In the genomic region with DNA sequence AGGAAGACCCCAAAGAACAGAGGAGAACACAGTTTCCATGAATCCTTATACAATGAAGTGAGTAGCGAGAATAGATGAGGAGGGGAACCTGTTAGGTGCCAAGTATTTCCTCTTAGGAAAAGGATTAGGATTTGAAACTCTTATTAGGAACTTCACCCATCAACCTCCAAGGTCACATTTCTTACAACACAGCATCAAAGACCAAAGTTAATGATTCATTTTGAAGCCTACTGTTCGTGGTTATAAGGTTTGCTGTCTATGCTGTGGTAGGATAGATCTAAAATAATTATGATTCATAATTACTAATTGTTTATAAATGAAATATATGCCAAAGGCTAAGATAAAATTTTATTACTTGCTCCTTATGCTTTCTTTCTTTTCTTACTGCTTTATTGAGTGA, we compare ENCODE assay signal across 26 cellular contexts. TPM values are rescaled to one million over a fixed set of nuclear protein-coding genes. Genes with fewer than 3 reads are reported as not detected.
DNase-seq lines count a peak whose midpoint lies in the region; ATAC-seq, FAIRE-seq and TF ChIP-seq lines count a peak whose summit lies in the region.
"Had no signal": no experiment of that assay in that cellular context is flagged by ENCODE, and none has a peak within 500 bp of the region (broad histone marks: within the 10 kb centered on the region; RNA-seq: fewer than 3 reads in every experiment).

No MANE protein-coding gene starts in this region.

- ATAC-seq in pancreas = peak; percentile 39 to 68 (median 60)
- no peak for ATAC-seq in HG03045 (IDR thresholded peaks at IDR 0.05; ENCODE audit: unreplicated experiment)
- ATAC-seq: HCT116 had no signal

- H3K9me3 ChIP-seq in kidney (ENCODE audit: control insufficient read depth in 1 of 2, low read length in 2 of 2) (no peaks in the 10 kb centered on the region), pancreas (no peaks in the 10 kb centered on the region)
- H3K9me3 ChIP-seq: BLaER1 treated with 17β-estradiol and CSF1 and Interleukin-3, amounts not matched to agents 10 nM and 100 nM had no signal

- FAIRE-seq in kidney (lab: Jason Lieb, UNC) (peak; percentile 25), pancreas (lab: Jason Lieb, UNC) (no peak)
- FAIRE-seq: A204.1, D721Med, H1 had no signal

- H3K4me3 ChIP-seq in kidney (ENCODE audit: low read length in 2 of 2) (no peak overlapping the region), pancreas (no peak overlapping the region)
- H3K4me3 ChIP-seq: BLaER1 treated with 17β-estradiol and CSF1 and Interleukin-3, amounts not matched to agents 10 nM and 100 nM had no signal

- H3K4me1 ChIP-seq in kidney (ENCODE audit: control insufficient read depth in 1 of 2, insufficient read depth in 1 of 2, low read depth in 1 of 2, low read length in 2 of 2) = no peaks in the 10 kb centered on the region
- H3K4me1 ChIP-seq in pancreas = peaks cover 35 to 70% (median 61%) of the 10 kb centered on the region in 3 donors

- TF ChIP-seq CTCF in kidney (IDR thresholded peaks at IDR 0.05; ENCODE audit: borderline replicate concordance, extremely low read depth, insufficient read depth) (no peak), pancreas (IDR thresholded peaks at IDR 0.05) (no peak)

- WGBS in pancreas, 2 donors = 42 to 47% methylated on average over 2 of the region's 2 CpGs

- intact Hi-C loops in kidney (cut with DNase I) (no loop called here), pancreas (cut with DNase I) (no loop called here)

- H3K27ac ChIP-seq in kidney (ENCODE audit: low read depth in 2 of 2, low read length in 2 of 2) (no peak overlapping the region), pancreas (peak overlapping the region in 2 of 4 donors; percentile 83 to 93)
- H3K27ac ChIP-seq: BLaER1 treated with 17β-estradiol and CSF1 and Interleukin-3, amounts not matched to agents 10 nM and 100 nM had no signal

- no peak overlapping the region for H3K9ac ChIP-seq in kidney (ENCODE audit: low read length in 2 of 2)
- H3K9ac ChIP-seq: BLaER1 treated with 17β-estradiol and CSF1 and Interleukin-3, amounts not matched to agents 10 nM and 100 nM had no signal

- H3K27me3 ChIP-seq in pancreas = no peaks in the 10 kb centered on the region

- H3K36me3 ChIP-seq in kidney (ENCODE audit: control insufficient read depth in 1 of 2, insufficient read depth in 2 of 2, low read length in 2 of 2) = no peaks in the 10 kb centered on the region
- no peaks in the 10 kb centered on the region for H3K36me3 ChIP-seq in pancreas
- H3K36me3 ChIP-seq: BLaER1 treated with 17β-estradiol and CSF1 and Interleukin-3, amounts not matched to agents 10 nM and 100 nM had no signal

- DNase-seq in HCEC 1CT = peak; percentile 1
- DNase-seq in amniotic epithelial cell (ENCODE audit: low read depth) = peak; percentile 38
- DNase-seq in kidney = no peak
- no peak for DNase-seq in pancreas
- DNase-seq in NCI-H510A treated with DMSO at 0.1 percent for 48 hours (lab: John Stamatoyannopoulos, UW) = no peak
- no peak for DNase-seq in AG08396 (ENCODE audit: low spot score)
- DNase-seq in HPDE6-E6E7 (ENCODE audit: extremely low spot score) = no peak
- DNase-seq: AML-193; CD4-positive, alpha-beta T cell; IMR-90; KG1; MM.1S; NCI-H1417; NCI-H1694; NCI-H2029 treated with DMSO at 0.1 percent for 48 hours; NCI-H2227 treated with DMSO at 0.1 percent for 48 hours; NCI-H69; SHP77 treated with DMSO at 0.1 percent for 48 hours had no signal

RNA-seq across cellular contexts. Expression of a gene that starts 6.1 kb away (rescaled TPM):
- total RNA-seq in kidney (58.7 TPM), pancreas (10 to 100 TPM; 10.1 to 24.3 (median 14.1) TPM)
- polyA plus RNA-seq in kidney (ENCODE audit: insufficient read depth, low read depth, low replicate concordance) (15.9 TPM), pancreas (10 to 100 TPM; 13.6 to 25.3 TPM)
- total RNA-seq: CD4-positive, alpha-beta T cell; IMR-90; NCI-H460 had no signal
- polyA plus RNA-seq: AG04450, IMR-90 had no signal

RNA-seq across cellular contexts. Expression of a gene that starts 26.1 kb away (rescaled TPM):
- total RNA-seq in kidney = 15.9 TPM
- polyA plus RNA-seq in kidney (ENCODE audit: insufficient read depth, low read depth, low replicate concordance) = 7.3 TPM
- 10 to 100 TPM; 31.9 to 93.8 (median 69.0) TPM for total RNA-seq in pancreas
- polyA plus RNA-seq in pancreas = 1,000 to 10,000 TPM; 1,078 to 1,263 TPM
- total RNA-seq: CD4-positive, alpha-beta T cell; H1; IMR-90; NCI-H460 had no signal
- polyA plus RNA-seq: AG04450, IMR-90 had no signal

Comparison
In these comparisons a context has a peak if more than half of its experiments do, and no peak if none do; other contexts are left out.
1. DNase-seq: peak in HCEC 1CT (single experiment) and amniotic epithelial cell (single experiment); none in kidney (single experiment), pancreas (0 of 6), NCI-H510A treated with DMSO at 0.1 percent for 48 hours (single experiment), AG08396 (single experiment) and HPDE6-E6E7 (single experiment).